ENCODE assay signal across 8 cellular contexts in genomic region chr6:40719671-40720374, GRCh38.
A peak's percentile ranks its signal among the peaks of the same experiment; 100 is the strongest.
DNase-seq lines count a peak whose midpoint lies in the region; ATAC-seq lines count a peak whose summit lies in the region.

No MANE protein-coding gene starts in this region.

- H3K9ac ChIP-seq in ES-I3 (ENCODE audit: low read depth, low read length) (peak overlapping the region; percentile 5; the same call in 1 of the 2 replicates), duodenal mucosa (ENCODE audit: low read depth in 1 of 2, low read length in 2 of 2) (peak overlapping the region in 1 of 2 donors; percentile 9), neuronal stem cell (ENCODE audit: low read depth, low read length, poor library complexity) (no peak overlapping the region)

- DNase-seq in NCI-H510A treated with DMSO at 0.1 percent for 48 hours (lab: John Stamatoyannopoulos, UW) (peak; percentile 91), neuronal stem cell (ENCODE audit: low spot score) (no peak), NCI-H1092 (lab: John Stamatoyannopoulos, UW) (no peak), SJCRH30 (no peak)

- H3K27me3 ChIP-seq in duodenal mucosa (ENCODE audit: control insufficient read depth in 1 of 2, insufficient read depth in 2 of 2, low read length in 2 of 2) (no peaks in the 10 kb centered on the region), neuronal stem cell (ENCODE audit: control insufficient read depth in 3 of 3, insufficient read depth in 3 of 3, low read depth in 1 of 3, low read length in 3 of 3) (peaks cover 0 to 8% (median 0%) of the 10 kb centered on the region in 3 experiments), SJCRH30 (no peaks in the 10 kb centered on the region)

- peak overlapping the region; percentile 32 for H2BK5ac ChIP-seq in neuronal stem cell (ENCODE audit: low read length)

- H3K4ac ChIP-seq in neuronal stem cell (ENCODE audit: low read length): no peak overlapping the region

- ATAC-seq in GM21737 (IDR thresholded peaks at IDR 0.05; ENCODE audit: unreplicated experiment) (peak; percentile 72), GM19328 (IDR thresholded peaks at IDR 0.05; ENCODE audit: unreplicated experiment) (no peak)

- no peak overlapping the region for H3K23ac ChIP-seq in neuronal stem cell (ENCODE audit: low read depth, low read length, poor library complexity)

- H3K4me1 ChIP-seq in ES-I3 (ENCODE audit: insufficient read depth, low read length): peaks cover 20% of the 10 kb centered on the region; the same call in 1 of the 2 replicates
- H3K4me1 ChIP-seq in duodenal mucosa (ENCODE audit: control insufficient read depth in 1 of 2, insufficient read depth in 2 of 2, low read length in 2 of 2): peaks cover 14 to 28% of the 10 kb centered on the region in 2 donors
- H3K4me1 ChIP-seq in neuronal stem cell (ENCODE audit: control insufficient read depth in 2 of 2, insufficient read depth in 1 of 2, low read depth in 1 of 2, low read length in 2 of 2): peaks cover 21 to 36% of the 10 kb centered on the region in 2 donors
- H3K4me1 ChIP-seq in SJCRH30: no peaks in the 10 kb centered on the region

- H2AK5ac ChIP-seq in neuronal stem cell (ENCODE audit: low read depth, low read length): no peak overlapping the region

- H4K91ac ChIP-seq in neuronal stem cell (ENCODE audit: low read depth, low read length, poor library complexity): no peak overlapping the region

- H2BK120ac ChIP-seq in neuronal stem cell (ENCODE audit: low read depth, low read length): no peak overlapping the region

- no peak overlapping the region for H4K8ac ChIP-seq in neuronal stem cell (ENCODE audit: low read depth, low read length)

- H3K9me3 ChIP-seq in ES-I3 (ENCODE audit: control insufficient read depth, insufficient read depth, low read length): no peaks in the 10 kb centered on the region
- no peaks in the 10 kb centered on the region for H3K9me3 ChIP-seq in duodenal mucosa (ENCODE audit: control insufficient read depth in 1 of 2, low read length in 2 of 2)
- H3K9me3 ChIP-seq in neuronal stem cell (replicated peaks in 1 of 2; ENCODE audit: control insufficient read depth in 2 of 2, insufficient read depth in 1 of 2, low read depth in 1 of 2, low read length in 2 of 2): peaks cover 0 to 4% of the 10 kb centered on the region in 2 donors
- no peaks in the 10 kb centered on the region for H3K9me3 ChIP-seq in SJCRH30 (replicated peaks)

- peak overlapping the region; percentile 81 for H2AFZ ChIP-seq in neuronal stem cell (ENCODE audit: low read length)

- H3K27ac ChIP-seq in duodenal mucosa (ENCODE audit: low read depth, low read length) (peak overlapping the region; percentile 5), neuronal stem cell (replicated peaks; ENCODE audit: low read length) (no peak overlapping the region), SJCRH30 (no peak overlapping the region)

- no CpG with 5 or more reads among the region's 7 CpGs for WGBS in neuronal stem cell (ENCODE audit: extremely low coverage in 2 of 2, insufficient read length in 2 of 2, insufficient replicate concordance in 1 of 2), 2 donors

- peak overlapping the region; percentile 84 for H3K18ac ChIP-seq in neuronal stem cell (ENCODE audit: low read length)

- no peaks in the 10 kb centered on the region for H3K36me3 ChIP-seq in ES-I3 (ENCODE audit: insufficient read depth, low read length)
- H3K36me3 ChIP-seq in duodenal mucosa (ENCODE audit: control insufficient read depth in 1 of 2, insufficient read depth in 2 of 2, low read length in 2 of 2): no peaks in the 10 kb centered on the region
- H3K36me3 ChIP-seq in neuronal stem cell (replicated peaks in 1 of 2; ENCODE audit: control insufficient read depth in 2 of 2, insufficient read depth in 2 of 2, low read length in 2 of 2): no peaks in the 10 kb centered on the region
- H3K36me3 ChIP-seq in SJCRH30: no peaks in the 10 kb centered on the region

- no peak overlapping the region for H3K4me2 ChIP-seq in neuronal stem cell (ENCODE audit: insufficient read depth, low read length, poor library complexity, severe bottlenecking)

- no peak overlapping the region for H3K14ac ChIP-seq in neuronal stem cell (ENCODE audit: low read length)

- peak overlapping the region; percentile 19 for H2BK12ac ChIP-seq in neuronal stem cell (ENCODE audit: low read length)

- peak overlapping the region; percentile 23 to 39 for H3K4me3 ChIP-seq in duodenal mucosa (ENCODE audit: low read depth in 1 of 2, low read length in 2 of 2)
- no peak overlapping the region for H3K4me3 ChIP-seq in neuronal stem cell (ENCODE audit: low read length in 2 of 2)
- H3K4me3 ChIP-seq in SJCRH30: no peak overlapping the region

- no peaks in the 10 kb centered on the region for H3K79me1 ChIP-seq in neuronal stem cell (ENCODE audit: low read depth, low read length)

- H2BK15ac ChIP-seq in neuronal stem cell (ENCODE audit: low read length): peak overlapping the region; percentile 63

Comparison
In these comparisons a context has a peak if more than half of its experiments do, and no peak if none do; other contexts are left out.
1. H3K4me3 ChIP-seq: peak in duodenal mucosa (2 of 2); none in neuronal stem cell (0 of 2) and SJCRH30 (single experiment).